Comparison of ENCODE assay signal across 25 cellular contexts in the genomic region with DNA sequence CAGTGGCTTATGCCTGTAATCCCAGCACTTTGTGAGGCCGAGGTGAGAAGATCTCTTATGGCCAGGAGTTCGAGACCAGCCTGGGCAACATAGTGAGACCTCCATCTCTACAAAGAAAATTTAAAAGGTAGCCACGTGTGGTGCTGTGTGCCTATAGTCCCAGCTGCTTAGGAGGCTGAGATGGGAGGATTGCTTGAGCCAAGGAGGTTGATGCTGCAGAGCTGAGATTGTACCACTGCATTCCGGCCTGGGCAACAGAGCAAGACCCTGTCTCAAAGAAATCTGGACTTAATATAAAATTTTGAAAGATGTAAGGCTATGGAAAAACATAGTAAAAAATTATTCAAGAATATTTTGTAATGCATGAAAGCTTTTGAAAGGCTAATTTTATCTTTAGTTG.
"Had no signal": no experiment of that assay in that cellular context is flagged by ENCODE, and none has a peak within 500 bp of the region (broad histone marks: within the 10 kb centered on the region; RNA-seq: fewer than 3 reads in every experiment).

No MANE protein-coding gene starts in this region.

- H3K9me3 Mint-ChIP-seq: activated CD4-positive, alpha-beta memory T cell treated with anti-CD3 and anti-CD28 coated beads, Interleukin-2, amount 10 ng/mL, durations not matched to agents 7 days and 5 days; activated CD4-positive, alpha-beta T cell treated with anti-CD3 and anti-CD28 coated beads, Interleukin-2, amount 10 ng/mL, durations not matched to agents 7 days and 5 days; activated naive CD4-positive, alpha-beta T cell treated with anti-CD3 and anti-CD28 coated beads, Interleukin-2, amount 10 ng/mL, durations not matched to agents 7 days and 5 days; activated naive CD4-positive, alpha-beta T cell treated with anti-CD3 and anti-CD28 coated beads, Interleukin-2, amount 50 U/mL, for 72 hours; activated naive CD8-positive, alpha-beta T cell treated with anti-CD3 and anti-CD28 coated beads, Interleukin-2, amount 10 ng/mL, durations not matched to agents 7 days and 5 days; activated T-cell treated with anti-CD3 and anti-CD28 coated beads, Interleukin-2, amount 50 U/mL, for 24 hours; activated T-cell treated with anti-CD3 and anti-CD28 coated beads, Interleukin-2, amount 50 U/mL, for 72 hours had no signal

- H3K36me3 Mint-ChIP-seq: activated naive CD4-positive, alpha-beta T cell treated with anti-CD3 and anti-CD28 coated beads, Interleukin-2, amount 10 ng/mL, durations not matched to agents 7 days and 5 days; activated naive CD4-positive, alpha-beta T cell treated with anti-CD3 and anti-CD28 coated beads, Interleukin-2, amount 50 U/mL, for 72 hours; activated naive CD8-positive, alpha-beta T cell treated with anti-CD3 and anti-CD28 coated beads, Interleukin-2, amount 10 ng/mL, durations not matched to agents 7 days and 5 days had no signal

- H3K4me3 ChIP-seq: colonic mucosa, esophagus squamous epithelium, gastroesophageal sphincter had no signal

- H3K4me1 Mint-ChIP-seq: activated CD4-positive, alpha-beta memory T cell treated with anti-CD3 and anti-CD28 coated beads, Interleukin-2, amount 10 ng/mL, durations not matched to agents 7 days and 5 days; activated CD4-positive, alpha-beta T cell treated with anti-CD3 and anti-CD28 coated beads, Interleukin-2, amount 10 ng/mL, durations not matched to agents 7 days and 5 days; activated naive CD4-positive, alpha-beta T cell treated with anti-CD3 and anti-CD28 coated beads, Interleukin-2, amount 10 ng/mL, durations not matched to agents 7 days and 5 days; activated naive CD8-positive, alpha-beta T cell treated with anti-CD3 and anti-CD28 coated beads, Interleukin-2, amount 10 ng/mL, durations not matched to agents 7 days and 5 days had no signal

- H3K27ac Mint-ChIP-seq: activated CD4-positive, alpha-beta memory T cell treated with anti-CD3 and anti-CD28 coated beads, Interleukin-2, amount 10 ng/mL, durations not matched to agents 7 days and 5 days; activated CD4-positive, alpha-beta T cell treated with anti-CD3 and anti-CD28 coated beads, Interleukin-2, amount 10 ng/mL, durations not matched to agents 7 days and 5 days; activated naive CD4-positive, alpha-beta T cell treated with anti-CD3 and anti-CD28 coated beads, Interleukin-2, amount 10 ng/mL, durations not matched to agents 7 days and 5 days; activated naive CD4-positive, alpha-beta T cell treated with anti-CD3 and anti-CD28 coated beads, Interleukin-2, amount 50 U/mL, for 72 hours; activated naive CD8-positive, alpha-beta T cell treated with anti-CD3 and anti-CD28 coated beads, Interleukin-2, amount 10 ng/mL, durations not matched to agents 7 days and 5 days; activated T-cell treated with anti-CD3 and anti-CD28 coated beads, Interleukin-2, amount 50 U/mL, for 24 hours; activated T-cell treated with anti-CD3 and anti-CD28 coated beads, Interleukin-2, amount 50 U/mL, for 72 hours had no signal

- ATAC-seq: activated naive CD4-positive, alpha-beta T cell treated with anti-CD3 and anti-CD28 coated beads, Interleukin-2, amount 50 U/mL, for 72 hours; activated T-cell treated with anti-CD3 and anti-CD28 coated beads, Interleukin-2, amount 50 U/mL, for 72 hours; gastroesophageal sphincter had no signal

- H3K36me3 ChIP-seq: brain microvascular endothelial cell, colonic mucosa, esophagus squamous epithelium, gastroesophageal sphincter had no signal

- H3K9me3 ChIP-seq: colonic mucosa, esophagus squamous epithelium, gastroesophageal sphincter had no signal

- H3K27me3 ChIP-seq: brain microvascular endothelial cell, colonic mucosa, esophagus squamous epithelium, gastroesophageal sphincter had no signal

- H3K4me1 ChIP-seq: colonic mucosa, esophagus squamous epithelium, gastroesophageal sphincter had no signal

- DNase-seq: activated CD4-positive, alpha-beta memory T cell treated with anti-CD3 and anti-CD28 coated beads, Interleukin-2, amount 10 ng/mL, durations not matched to agents 7 days and 5 days; activated CD4-positive, alpha-beta T cell treated with anti-CD3 and anti-CD28 coated beads for 1 hour; activated CD4-positive, alpha-beta T cell treated with anti-CD3 and anti-CD28 coated beads for 4 hours; activated CD4-positive, alpha-beta T cell treated with anti-CD3 and anti-CD28 coated beads, Interleukin-2, amount 10 ng/mL, durations not matched to agents 7 days and 5 days; activated CD4-positive, alpha-beta T cell treated with anti-CD3 and anti-CD28 coated beads, Interleukin-2, amount 50 U/mL, for 4 hours; activated CD8-positive, alpha-beta memory T cell treated with anti-CD3 and anti-CD28 coated beads, Interleukin-2, amount 50 U/mL, for 48 hours; activated gamma-delta T cell; activated naive CD4-positive, alpha-beta T cell; activated naive CD4-positive, alpha-beta T cell treated with anti-CD3 and anti-CD28 coated beads, Interleukin-2, amount 10 ng/mL, durations not matched to agents 7 days and 5 days; activated naive CD8-positive, alpha-beta T cell treated with anti-CD3 and anti-CD28 coated beads, Interleukin-2, amount 10 ng/mL, durations not matched to agents 7 days and 5 days; activated T-cell treated with anti-CD3 and anti-CD28 coated beads for 4 hours; activated T-cell treated with anti-CD3 and anti-CD28 coated beads, Interleukin-2, amount 50 U/mL, for 24 hours; activated T-cell treated with anti-CD3 and anti-CD28 coated beads, Interleukin-2, amount 50 U/mL, for 72 hours; amniotic stem cell; anterior cingulate cortex; brain microvascular endothelial cell; caudate nucleus; colonic mucosa; effector CD8-positive, alpha-beta T cell; esophagus squamous epithelium; foreskin melanocyte; T-helper 2 cell had no signal

- H3K27ac ChIP-seq: brain microvascular endothelial cell, colonic mucosa, epithelial cell of prostate, esophagus squamous epithelium, gastroesophageal sphincter had no signal

- H3K4me3 Mint-ChIP-seq: activated CD4-positive, alpha-beta memory T cell treated with anti-CD3 and anti-CD28 coated beads, Interleukin-2, amount 10 ng/mL, durations not matched to agents 7 days and 5 days; activated CD4-positive, alpha-beta T cell treated with anti-CD3 and anti-CD28 coated beads, Interleukin-2, amount 10 ng/mL, durations not matched to agents 7 days and 5 days; activated naive CD4-positive, alpha-beta T cell treated with anti-CD3 and anti-CD28 coated beads, Interleukin-2, amount 10 ng/mL, durations not matched to agents 7 days and 5 days; activated naive CD8-positive, alpha-beta T cell treated with anti-CD3 and anti-CD28 coated beads, Interleukin-2, amount 10 ng/mL, durations not matched to agents 7 days and 5 days; activated T-cell treated with anti-CD3 and anti-CD28 coated beads, Interleukin-2, amount 50 U/mL, for 24 hours; activated T-cell treated with anti-CD3 and anti-CD28 coated beads, Interleukin-2, amount 50 U/mL, for 72 hours had no signal
